8 cellular contexts compared by ENCODE assay signal in the genomic region with DNA sequence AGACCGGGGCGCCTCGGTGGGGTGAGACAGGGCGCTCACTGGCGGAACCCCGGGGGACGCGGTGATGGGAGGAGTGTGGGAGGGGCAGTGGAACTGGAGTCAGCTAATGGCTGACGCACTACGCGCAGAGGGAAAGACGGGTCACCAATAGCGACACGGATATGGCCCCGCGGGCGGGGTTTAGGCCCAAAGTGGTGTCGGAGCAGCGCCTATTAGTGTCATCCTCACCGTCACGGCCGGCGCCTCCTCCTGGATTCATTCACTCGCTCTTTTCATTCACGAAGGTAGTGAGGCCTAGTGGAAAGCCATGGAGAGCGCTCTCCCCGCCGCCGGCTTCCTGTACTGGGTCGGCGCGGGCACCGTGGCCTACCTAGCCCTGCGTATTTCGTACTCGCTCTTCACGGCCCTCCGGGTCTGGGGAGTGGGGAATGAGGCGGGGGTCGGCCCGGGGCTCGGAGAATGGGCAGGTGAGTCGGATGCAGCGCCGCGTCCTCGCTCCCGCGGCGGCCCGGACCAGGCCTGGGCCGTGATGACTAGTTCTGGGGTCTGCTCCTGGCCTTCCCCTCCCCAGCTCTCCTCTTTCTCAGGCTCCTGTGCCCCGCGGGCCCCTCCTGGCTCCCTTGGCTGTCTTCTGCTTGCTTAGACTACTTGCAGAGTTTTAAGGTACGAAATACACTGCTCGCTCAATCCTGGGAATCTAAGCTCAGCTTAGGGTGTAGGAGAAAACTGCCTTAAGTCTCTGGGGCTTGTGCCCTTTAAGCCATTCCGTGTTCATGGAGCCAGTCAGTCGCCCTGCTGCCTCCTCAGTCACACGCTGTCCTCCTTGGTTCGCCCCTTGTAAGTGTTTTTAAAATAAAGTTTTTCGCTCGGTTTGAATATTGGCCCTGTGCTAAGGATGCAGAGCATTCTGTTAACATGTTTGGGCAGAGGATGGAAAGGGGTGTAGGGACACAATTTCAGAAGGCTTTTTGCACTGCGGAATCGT. TPM values are rescaled to one million over a fixed set of nuclear protein-coding genes. Genes with fewer than 3 reads are reported as not detected.
DNase-seq lines count a peak whose midpoint lies in the region; ATAC-seq and FAIRE-seq lines count a peak whose summit lies in the region.

HSD17B12 (plus strand) TSS at position 218 of the 985 bp plus-strand sequence; CDS start at position 308, 90 bp downstream.

- FAIRE-seq in islet of Langerhans (lab: Jason Lieb, UNC), result peak; percentile 27

- DNase-seq in AG20443 (ENCODE audit: low spot score) (peak; percentile 100), NCI-H460 (ENCODE audit: extremely low read depth, low read depth) (peak; percentile 98), cerebellar nuclear complex (lab: John Stamatoyannopoulos, UW) (peak; percentile 99 to 100)
- DNase-seq in activated CD4-positive, CD25-positive, alpha-beta regulatory T cell treated with anti-CD3 and anti-CD28 coated beads, Interleukin-2, amount 50 U/mL, for 72 hours, result peak; percentile 98
- DNase-seq in stimulated activated CD4-positive, alpha-beta T cell treated with anti-CD3 and anti-CD28 coated beads, Interleukin-12 subunit alpha, Interleukin-12 subunit beta, amount 100 ng/mL, for 4 hours, result peak; percentile 97

- ATAC-seq in GM19043 (IDR thresholded peaks at IDR 0.05; ENCODE audit: low read depth, unreplicated experiment) (peak; percentile 94), HG03378 (IDR thresholded peaks at IDR 0.05; ENCODE audit: unreplicated experiment) (peak; percentile 96)

RNA-seq across cellular contexts. Expression of gene HSD17B12, which starts in this region (rescaled TPM):
- 138 and 143 TPM in 2 replicates for total RNA-seq in NCI-H460 (2014; rRNA removed; shearing (Covaris generic))
- polyA plus RNA-seq in NCI-H460 (2014; cell fraction: nucleus; rRNA removed), result 80.9 and 129 TPM in 2 replicates

Comparison
In these comparisons a context has a peak if more than half of its experiments do, and no peak if none do; other contexts are left out.
1. Peak in every context shown above with its lines: DNase-seq and ATAC-seq.